ENCODE assay signal across 15 cellular contexts in genomic region chr7:116663744-116664143, GRCh38. TPM values are rescaled to one million over a fixed set of nuclear protein-coding genes. Genes with fewer than 3 reads are reported as not detected.
DNase-seq lines count a peak whose midpoint lies in the region; ATAC-seq and TF ChIP-seq lines count a peak whose summit lies in the region.
"Had no signal": no experiment of that assay in that cellular context is flagged by ENCODE, and none has a peak within 500 bp of the region (broad histone marks: within the 10 kb centered on the region; RNA-seq: fewer than 3 reads in every experiment).

No MANE protein-coding gene starts in this region.

- H3K27me3 ChIP-seq in body of pancreas = no peaks in the 10 kb centered on the region
- no peaks in the 10 kb centered on the region for H3K27me3 ChIP-seq in brain microvascular endothelial cell (replicated peaks)
- H3K27me3 ChIP-seq: BLaER1 had no signal

- intact Hi-C loops in body of pancreas (cut with DNase I) = no loop called here
- intact Hi-C loops in left ventricle myocardium superior (cut with micrococcal nuclease) = no loop called here

- in situ Hi-C loops in brain microvascular endothelial cell (cut with HindIII; ENCODE audit: low pct_ligation_motif_present, low sequenced_read_pairs) = no loop called here

- H3K4me3 ChIP-seq in body of pancreas (no peak overlapping the region), brain microvascular endothelial cell (ENCODE audit: low read depth, low read length) (no peak overlapping the region)
- H3K4me3 ChIP-seq: BLaER1, K562 had no signal

- ATAC-seq in body of pancreas (peak; percentile 58), left ventricle myocardium superior (peak; percentile 78)
- ATAC-seq: K562 had no signal

- DNase-seq in NCI-H2107 treated with DMSO at 0.1 percent for 48 hours (lab: John Stamatoyannopoulos, UW; ENCODE audit: unreplicated experiment) (peak; percentile 13), NCI-H2107 (lab: John Stamatoyannopoulos, UW) (no peak), body of pancreas (peak; percentile 19 to 70 (median 54)), left ventricle myocardium superior (peak; percentile 40), GDM1 (lab: John Stamatoyannopoulos, UW) (no peak), brain microvascular endothelial cell (no peak), NCI-H345 (lab: John Stamatoyannopoulos, UW) (no peak)
- DNase-seq: 8988T; AML-193; CD8-positive, alpha-beta memory T cell; DMS79; HCEC 1CT had no signal

- peaks cover 6% of the 10 kb centered on the region for H3K4me1 ChIP-seq in body of pancreas
- H3K4me1 ChIP-seq: BLaER1 had no signal

- WGBS in body of pancreas, 2 donors = 58 to 72% methylated on average over 4 of the region's 4 CpGs

- no peaks in the 10 kb centered on the region for H3K9me3 ChIP-seq in body of pancreas
- H3K9me3 ChIP-seq: BLaER1 had no signal

- peak overlapping the region in 2 of 4 donors; percentile 6 to 13 for H3K27ac ChIP-seq in body of pancreas
- no peak overlapping the region for H3K27ac ChIP-seq in brain microvascular endothelial cell
- H3K27ac ChIP-seq: BLaER1, HL-60 had no signal

- TF ChIP-seq POLR2A in body of pancreas (IDR thresholded peaks at IDR 0.05) = no peak

- TF ChIP-seq CTCF in body of pancreas (IDR thresholded peaks at IDR 0.05) (no peak), brain microvascular endothelial cell (IDR thresholded peaks at IDR 0.05; ENCODE audit: low read depth, low read length, missing control alignments) (no peak)

- no peaks in the 10 kb centered on the region for H3K36me3 ChIP-seq in body of pancreas (replicated peaks in 1 of 2; ENCODE audit: insufficient read depth in 1 of 2, low read depth in 2 of 2)
- H3K36me3 ChIP-seq in brain microvascular endothelial cell (replicated peaks) = no peaks in the 10 kb centered on the region
- H3K36me3 ChIP-seq: BLaER1 had no signal

RNA-seq across cellular contexts. Expression of gene MET, which starts 8.3 kb away (rescaled TPM):
- total RNA-seq in body of pancreas (10 to 100 TPM; 21.3 to 23.7 TPM), left ventricle myocardium superior (20.0 TPM)

Comparison
In these comparisons a context has a peak if more than half of its experiments do, and no peak if none do; other contexts are left out.
1. DNase-seq: peak in NCI-H2107 treated with DMSO at 0.1 percent for 48 hours (single experiment), body of pancreas (4 of 4) and left ventricle myocardium superior (single experiment); none in NCI-H2107 (single experiment), GDM1 (single experiment), brain microvascular endothelial cell (single experiment) and NCI-H345 (single experiment).